Comparison of ENCODE assay signal across 5 cellular contexts in the genomic region with DNA sequence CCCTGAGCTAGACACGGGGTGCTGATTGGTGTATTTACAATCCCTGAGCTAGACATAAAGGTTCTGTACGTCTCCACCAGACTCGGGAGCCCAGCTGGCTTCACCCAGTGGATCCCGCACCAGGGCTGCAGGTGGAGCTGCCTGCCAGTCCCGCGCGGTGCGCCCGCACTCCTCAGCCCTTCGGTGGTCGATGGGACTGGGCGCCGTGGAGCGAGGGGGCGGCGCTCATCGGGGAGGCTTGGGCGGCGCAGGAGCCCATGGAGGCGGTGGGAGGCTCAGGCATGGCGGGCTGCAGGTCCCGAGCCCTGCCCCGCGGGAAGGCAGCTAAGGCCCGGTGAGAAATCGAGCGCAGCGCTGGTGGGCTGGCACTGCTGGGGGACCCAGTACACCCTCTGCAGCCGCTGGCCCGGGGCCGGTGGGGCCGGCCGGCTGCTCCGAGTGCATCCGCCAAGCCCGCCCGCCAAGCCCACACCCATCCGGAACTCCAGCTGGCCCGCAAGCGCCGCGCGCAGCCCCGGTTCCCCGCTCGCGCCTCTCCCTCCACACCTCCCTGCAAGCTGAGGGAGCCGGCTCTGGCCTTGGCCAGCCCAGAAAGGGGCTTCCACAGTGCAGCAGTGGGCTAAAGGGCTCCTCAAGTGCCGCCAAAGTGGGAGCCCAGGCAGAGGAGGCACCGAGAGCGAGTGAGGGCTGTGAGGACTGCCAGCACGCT. TPM values are rescaled to one million over a fixed set of nuclear protein-coding genes. Genes with fewer than 3 reads are reported as not detected.
"Had no signal": no experiment of that assay in that cellular context is flagged by ENCODE, and none has a peak within 500 bp of the region (broad histone marks: within the 10 kb centered on the region; RNA-seq: fewer than 3 reads in every experiment).

No MANE protein-coding gene starts in this region.

RNA-seq across cellular contexts. Expression of a gene that starts 14.5 kb away (rescaled TPM):
- total RNA-seq: GM23248, H1, H9, HT-29, IMR-90 had no signal
- polyA plus RNA-seq: GM23248, H1, IMR-90 had no signal
